ENCODE assay signal across 8 cellular contexts in the genomic region with DNA sequence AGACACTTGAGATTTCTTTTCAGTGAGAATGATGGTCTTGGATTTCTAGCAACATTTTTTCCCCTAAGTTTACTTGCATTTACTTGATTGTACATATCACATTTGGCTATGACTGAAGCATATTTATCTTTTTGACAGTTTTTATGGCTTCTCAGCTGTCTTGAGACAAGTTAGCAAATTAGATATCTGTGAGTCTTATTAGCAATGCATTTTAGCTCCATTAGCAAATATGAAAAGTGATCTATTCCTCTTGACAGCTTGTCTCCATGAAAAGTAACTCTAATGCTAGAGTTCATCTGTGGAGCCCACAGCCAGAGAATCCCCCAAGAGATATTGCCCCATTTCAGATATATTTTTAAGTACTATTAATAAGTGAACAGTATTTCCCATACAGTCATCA.
"Had no signal": no experiment of that assay in that cellular context is flagged by ENCODE, and none has a peak within 500 bp of the region (broad histone marks: within the 10 kb centered on the region; RNA-seq: fewer than 3 reads in every experiment).

No MANE protein-coding gene starts in this region.

- H3K9ac ChIP-seq: GM23248 had no signal

- DNase-seq: GM23248, GOT3, H7, H9, HCEC 1CT, HFFc6 had no signal

- H3K4me2 ChIP-seq: GM23338 had no signal

- H3K27ac ChIP-seq: GM23248 had no signal

- H3K4me3 ChIP-seq: GM23248, GM23338, HAP-1 had no signal

- H2AFZ ChIP-seq: GM23248, GM23338 had no signal

- H3K9me3 ChIP-seq: HAP-1 had no signal
